9 cellular contexts compared by ENCODE assay signal in genomic region chr10:110591760-110592159, GRCh38. TPM values are rescaled to one million over a fixed set of nuclear protein-coding genes. Genes with fewer than 3 reads are reported as not detected.
"Had no signal": no experiment of that assay in that cellular context is flagged by ENCODE, and none has a peak within 500 bp of the region (broad histone marks: within the 10 kb centered on the region; RNA-seq: fewer than 3 reads in every experiment).

No MANE protein-coding gene starts in this region.

- H3K4me2 ChIP-seq: GM23338 had no signal

- H2AFZ ChIP-seq: GM23338 had no signal

- ATAC-seq: GM23338 had no signal

- FAIRE-seq: H1, H54, HTR-8/SVneo had no signal

- DNase-seq: H9, HCEC 1CT, KG1 had no signal

- H3K4me3 ChIP-seq: GM23338 had no signal

- H3K4me1 Mint-ChIP-seq: GM23338, H9 had no signal

- H3K9me3 Mint-ChIP-seq: GM23338, H9, IgD-negative memory B cell had no signal

- H3K4me3 Mint-ChIP-seq: GM23338, H9, IgD-negative memory B cell had no signal

- H3K27me3 Mint-ChIP-seq: IgD-negative memory B cell had no signal

- H3K27ac Mint-ChIP-seq: GM23338, IgD-negative memory B cell had no signal

RNA-seq across cellular contexts. Expression of gene RBM20, which starts 52.4 kb away (rescaled TPM):
- total RNA-seq: HT-29 had no signal
- polyA plus RNA-seq: IgD-negative memory B cell had no signal
